Comparison of ENCODE assay signal across 13 cellular contexts in the genomic region with DNA sequence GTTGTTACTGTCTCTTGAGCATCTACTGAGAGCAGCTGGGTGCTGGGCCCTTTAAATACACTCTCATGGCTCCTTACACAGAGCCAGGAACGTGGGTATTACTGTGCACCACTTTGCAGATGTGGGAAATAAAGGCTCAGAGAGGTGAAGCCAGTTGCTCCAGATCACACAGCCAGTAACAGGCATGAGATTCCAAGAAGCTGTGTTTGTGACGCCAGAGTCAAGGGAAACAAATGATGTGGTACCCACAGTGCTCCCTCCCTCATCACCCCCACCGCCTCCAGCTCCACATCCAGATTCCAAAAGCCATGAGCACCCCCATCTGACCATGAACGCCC. TPM values are rescaled to one million over a fixed set of nuclear protein-coding genes. Genes with fewer than 3 reads are reported as not detected.
DNase-seq lines count a peak whose midpoint lies in the region; ATAC-seq and TF ChIP-seq lines count a peak whose summit lies in the region.
"Had no signal": no experiment of that assay in that cellular context is flagged by ENCODE, and none has a peak within 500 bp of the region (broad histone marks: within the 10 kb centered on the region; RNA-seq: fewer than 3 reads in every experiment).

No MANE protein-coding gene starts in this region.

- intact Hi-C loops in CD4-positive, alpha-beta T cell (cut with DNase I, micrococcal nuclease) = loop anchor here in 1 of 2 experiments (10.0 kb wide), 3 partner anchors 770 to 1260 kb away; partner anchors contain the start of genes ALKBH3, EXT2 and PEX16
- intact Hi-C loops in lower lobe of right lung (cut with DNase I) = no loop called here

- H3K27ac ChIP-seq in CD4-positive, alpha-beta T cell (ENCODE audit: low read depth, low read length) = no peak overlapping the region
- H3K27ac ChIP-seq in HUES6 (ENCODE audit: low read depth, low read length) = no peak overlapping the region
- no peak overlapping the region for H3K27ac ChIP-seq in lower lobe of right lung

- no peak overlapping the region for H3K9ac ChIP-seq in HUES6 (ENCODE audit: low read length)

- H3K4me1 ChIP-seq in HUES6 (ENCODE audit: control insufficient read depth, insufficient read depth, low read length) (peaks cover 5% of the 10 kb centered on the region; the same call in 1 of the 2 replicates), lower lobe of right lung (peaks cover 22% of the 10 kb centered on the region)

- DNase-seq in CD4-positive, alpha-beta T cell = no peak
- DNase-seq in effector memory CD8-positive, alpha-beta T cell = no peak
- DNase-seq in naive thymus-derived CD8-positive, alpha-beta T cell = no peak
- no peak for DNase-seq in lower lobe of right lung
- DNase-seq in NOMO-1 treated with DMSO at 0.1 percent for 48 hours (lab: John Stamatoyannopoulos, UW; ENCODE audit: unreplicated experiment) = no peak
- DNase-seq in C1 segment of cervical spinal cord (lab: John Stamatoyannopoulos, UW) = no peak
- DNase-seq: AML-193; NCI-H2081 treated with DMSO at 0.1 percent for 48 hours; stimulated activated naive CD4-positive, alpha-beta T cell; SW 1271 had no signal

- ATAC-seq in CD4-positive, alpha-beta T cell (ENCODE audit: poor library complexity) = no peak
- ATAC-seq in effector memory CD8-positive, alpha-beta T cell (replicated peaks) = no peak
- ATAC-seq in naive thymus-derived CD8-positive, alpha-beta T cell = no peak
- no peak for ATAC-seq in GM18520 (IDR thresholded peaks at IDR 0.05; ENCODE audit: unreplicated experiment)
- ATAC-seq in lower lobe of right lung = no peak

- peak overlapping the region; percentile 93 for H3K4me3 Mint-ChIP-seq in CD4-positive, alpha-beta T cell
- peak overlapping the region; percentile 92 to 96 for H3K4me3 Mint-ChIP-seq in effector memory CD8-positive, alpha-beta T cell
- H3K4me3 Mint-ChIP-seq in naive thymus-derived CD8-positive, alpha-beta T cell = peak overlapping the region; percentile 15 to 93 (median 61)

- H3K4me3 ChIP-seq in HUES6 (ENCODE audit: low read depth, low read length) (peak overlapping the region; percentile 62), lower lobe of right lung (no peak overlapping the region)

- H3K9me3 Mint-ChIP-seq in CD4-positive, alpha-beta T cell = no peaks in the 10 kb centered on the region
- H3K9me3 Mint-ChIP-seq in effector memory CD8-positive, alpha-beta T cell = no peaks in the 10 kb centered on the region
- H3K9me3 Mint-ChIP-seq in naive thymus-derived CD8-positive, alpha-beta T cell = no peaks in the 10 kb centered on the region

- no peak overlapping the region for H3K27ac Mint-ChIP-seq in CD4-positive, alpha-beta T cell
- no peak overlapping the region for H3K27ac Mint-ChIP-seq in effector memory CD8-positive, alpha-beta T cell
- peak overlapping the region in 7 of 10 donors; percentile 8 to 96 (median 44) for H3K27ac Mint-ChIP-seq in naive thymus-derived CD8-positive, alpha-beta T cell

- H3K27me3 ChIP-seq in CD4-positive, alpha-beta T cell (ENCODE audit: control insufficient read depth, insufficient read depth, low read length) = no peaks in the 10 kb centered on the region
- H3K27me3 ChIP-seq in HUES6 (ENCODE audit: control insufficient read depth, insufficient read depth, low read length) = peaks cover 58% of the 10 kb centered on the region
- no peaks in the 10 kb centered on the region for H3K27me3 ChIP-seq in lower lobe of right lung (ENCODE audit: low read depth)
- H3K27me3 ChIP-seq: Peyer's patch had no signal

- H3K36me3 Mint-ChIP-seq in CD4-positive, alpha-beta T cell (ENCODE audit: low read depth) = no peaks in the 10 kb centered on the region
- H3K36me3 Mint-ChIP-seq in effector memory CD8-positive, alpha-beta T cell (ENCODE audit: insufficient read depth) = peaks cover 9% of the 10 kb centered on the region
- H3K36me3 Mint-ChIP-seq in naive thymus-derived CD8-positive, alpha-beta T cell = no peaks in the 10 kb centered on the region

- peaks cover 3% of the 10 kb centered on the region; the same call in 1 of the 2 replicates for H3K36me3 ChIP-seq in HUES6 (ENCODE audit: control insufficient read depth, insufficient read depth, low read length)
- no peaks in the 10 kb centered on the region for H3K36me3 ChIP-seq in lower lobe of right lung
- H3K36me3 ChIP-seq: Peyer's patch had no signal

- no peaks in the 10 kb centered on the region for H3K9me3 ChIP-seq in CD4-positive, alpha-beta T cell (ENCODE audit: control insufficient read depth, low read length)
- H3K9me3 ChIP-seq in HUES6 (ENCODE audit: control insufficient read depth, insufficient read depth, low read depth, low read length) = peaks cover 6% of the 10 kb centered on the region
- H3K9me3 ChIP-seq in lower lobe of right lung = no peaks in the 10 kb centered on the region
- H3K9me3 ChIP-seq: Peyer's patch had no signal

- CTCF ChIA-PET in CD4-positive, alpha-beta T cell (lab: Charles Lee) = no interaction called here

- H3K27me3 Mint-ChIP-seq in CD4-positive, alpha-beta T cell = peaks cover 33% of the 10 kb centered on the region
- H3K27me3 Mint-ChIP-seq in effector memory CD8-positive, alpha-beta T cell = no peaks in the 10 kb centered on the region
- H3K27me3 Mint-ChIP-seq in naive thymus-derived CD8-positive, alpha-beta T cell = peaks cover 6 to 17% (median 14%) of the 10 kb centered on the region in 5 donors

- peaks cover 31% of the 10 kb centered on the region for H3K4me1 Mint-ChIP-seq in CD4-positive, alpha-beta T cell (ENCODE audit: low read depth)
- peaks cover 23% of the 10 kb centered on the region in 2 donors for H3K4me1 Mint-ChIP-seq in effector memory CD8-positive, alpha-beta T cell (ENCODE audit: low read depth in 2 of 2)
- H3K4me1 Mint-ChIP-seq in naive thymus-derived CD8-positive, alpha-beta T cell = peaks cover 13 to 36% (median 29%) of the 10 kb centered on the region in 4 donors

- no peak for TF ChIP-seq CTCF in CD4-positive, alpha-beta T cell (IDR thresholded peaks at IDR 0.05)
- TF ChIP-seq CTCF in lower lobe of right lung (IDR thresholded peaks at IDR 0.05) = no peak

- POLR2A ChIA-PET in CD4-positive, alpha-beta T cell (lab: Charles Lee) = no interaction called here
- POLR2A ChIA-PET in naive thymus-derived CD8-positive, alpha-beta T cell (lab: Charles Lee) = no interaction called here

RNA-seq across cellular contexts. Expression of gene PRDM11, which starts 1.4 kb away (rescaled TPM):
- total RNA-seq in CD4-positive, alpha-beta T cell = 1 to 10 TPM; 2.5 to 3.4 TPM
- 10 to 100 TPM; 10.3 to 12.0 TPM for total RNA-seq in naive thymus-derived CD8-positive, alpha-beta T cell
- 1 to 10 TPM in 1 of 3 donors, under 1 TPM in 2; 0.49 to 1.4 (median 0.87) TPM for polyA plus RNA-seq in naive thymus-derived CD8-positive, alpha-beta T cell
- 15.1 TPM for total RNA-seq in lower lobe of right lung

Comparison
In these comparisons a context has a peak if more than half of its experiments do, and no peak if none do; other contexts are left out.
1. H3K27ac Mint-ChIP-seq: peak in naive thymus-derived CD8-positive, alpha-beta T cell (7 of 10); none in CD4-positive, alpha-beta T cell (single experiment) and effector memory CD8-positive, alpha-beta T cell (0 of 2).
2. Peak in every context shown above with its lines, with median percentiles within 50 percentile points of each other: H3K4me3 Mint-ChIP-seq.